ENCODE assay signal across 8 cellular contexts in the genomic region with DNA sequence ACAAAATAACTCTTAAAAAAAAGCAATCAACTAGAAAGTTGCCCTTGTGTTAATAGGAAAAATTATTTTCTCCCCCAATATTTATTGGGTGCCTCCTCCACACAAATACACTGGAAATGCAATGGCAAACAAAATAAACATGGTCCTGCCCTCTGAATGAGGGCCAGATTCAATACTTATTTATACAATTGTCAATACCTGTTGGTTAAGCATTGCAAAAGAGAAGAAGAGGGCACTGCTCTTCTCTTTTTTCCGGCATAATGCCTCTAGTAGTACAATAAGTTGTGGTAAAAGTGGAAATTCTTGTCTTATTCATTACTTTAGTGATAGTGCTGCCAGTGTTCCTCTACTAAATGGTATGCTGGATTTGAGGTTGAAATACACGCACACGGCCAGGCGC.
"Had no signal": no experiment of that assay in that cellular context is flagged by ENCODE, and none has a peak within 500 bp of the region (broad histone marks: within the 10 kb centered on the region; RNA-seq: fewer than 3 reads in every experiment).

No MANE protein-coding gene starts in this region.

- ATAC-seq: HCT116 had no signal

- DNase-seq: GM23248, GOT3, H7, HFFc6, KBM-7 had no signal

- H3K4me1 ChIP-seq: HAP-1 had no signal

- H2AFZ ChIP-seq: GM23248 had no signal

- H3K27ac ChIP-seq: GM23248, HL-60 had no signal

- H3K4me3 ChIP-seq: GM23248, HAP-1 had no signal

- H3K9ac ChIP-seq: GM23248 had no signal

- H3K36me3 ChIP-seq: HAP-1 had no signal
